25 cellular contexts compared by ENCODE assay signal in the genomic region with DNA sequence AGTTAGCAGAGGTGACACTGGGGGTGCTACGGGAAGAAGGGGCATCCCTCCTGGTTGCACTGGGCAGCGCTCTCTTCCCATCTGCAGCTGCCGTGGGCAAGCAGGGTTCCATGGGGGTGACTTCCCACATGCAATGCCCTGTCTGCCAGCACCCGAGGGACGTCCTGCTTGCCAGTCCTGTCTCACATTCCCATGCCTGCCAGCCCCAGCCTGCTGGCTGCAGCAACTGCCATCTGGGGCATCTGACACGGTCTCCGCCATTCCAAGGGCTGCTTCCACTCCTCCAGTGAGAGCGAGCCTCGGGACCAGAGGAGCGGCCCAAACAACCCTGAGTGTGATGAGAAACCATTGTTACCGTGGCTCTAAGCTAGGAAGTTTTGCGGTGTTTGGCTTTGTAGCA. TPM values are rescaled to one million over a fixed set of nuclear protein-coding genes. Genes with fewer than 3 reads are reported as not detected.
DNase-seq lines count a peak whose midpoint lies in the region; ATAC-seq lines count a peak whose summit lies in the region.
"Had no signal": no experiment of that assay in that cellular context is flagged by ENCODE, and none has a peak within 500 bp of the region (broad histone marks: within the 10 kb centered on the region; RNA-seq: fewer than 3 reads in every experiment).

No MANE protein-coding gene starts in this region.

- no peak overlapping the region for H3K27ac ChIP-seq in naive thymus-derived CD4-positive, alpha-beta T cell (ENCODE audit: low read depth, low read length)
- H3K27ac ChIP-seq: heart left ventricle, transverse colon had no signal

- POLR2A ChIA-PET in naive thymus-derived CD4-positive, alpha-beta T cell (lab: Charles Lee): interaction anchor here (0.7 kb wide), 1 partner anchor 109 kb away, joined by 3 read pairs; no protein-coding TSS in a partner anchor

- H3K36me3 Mint-ChIP-seq in central memory CD8-positive, alpha-beta T cell (ENCODE audit: insufficient read depth): no peaks in the 10 kb centered on the region
- no peaks in the 10 kb centered on the region for H3K36me3 Mint-ChIP-seq in naive thymus-derived CD4-positive, alpha-beta T cell
- no peaks in the 10 kb centered on the region for H3K36me3 Mint-ChIP-seq in stimulated activated memory B cell treated with anti-CD40 and anti-IgM and Interleukin-4, amounts not matched to agents 10 μg/mL and 1 μg/mL and 100 μg/mL, for 72 hours
- H3K36me3 Mint-ChIP-seq: activated CD4-positive, alpha-beta memory T cell treated with anti-CD3 and anti-CD28 coated beads for 36 hours; activated naive CD8-positive, alpha-beta T cell treated with anti-CD3 and anti-CD28 coated beads, Interleukin-2, amount 10 ng/mL, durations not matched to agents 7 days and 5 days had no signal

- no peaks in the 10 kb centered on the region for H3K9me3 Mint-ChIP-seq in central memory CD8-positive, alpha-beta T cell
- H3K9me3 Mint-ChIP-seq in naive thymus-derived CD4-positive, alpha-beta T cell: no peaks in the 10 kb centered on the region
- H3K9me3 Mint-ChIP-seq in stimulated activated memory B cell treated with anti-CD40 and anti-IgM and Interleukin-4, amounts not matched to agents 10 μg/mL and 1 μg/mL and 100 μg/mL, for 72 hours: no peaks in the 10 kb centered on the region
- no peaks in the 10 kb centered on the region for H3K9me3 Mint-ChIP-seq in stimulated activated naive CD8-positive, alpha-beta T cell treated with anti-CD3 and anti-CD28 coated beads, Interleukin-15, amount 100 ng/mL, for 72 hours
- H3K9me3 Mint-ChIP-seq: activated CD4-positive, alpha-beta memory T cell treated with anti-CD3 and anti-CD28 coated beads for 36 hours; activated naive CD8-positive, alpha-beta T cell treated with anti-CD3 and anti-CD28 coated beads, Interleukin-2, amount 10 ng/mL, durations not matched to agents 7 days and 5 days; activated T-helper 2 cell treated with anti-CD3 and anti-CD28 coated beads, Interferon-gamma antibody, Interleukin-2, Interleukin-4, amounts not matched to agents 10 μg/mL and 5 μg/mL and 100 μg/mL, durations not matched to agents 14 hours and 24 hours and 36 hours; dendritic cell treated with granulocyte-macrophage colony-stimulating factor and Interleukin-4, amounts not matched to agents 40 ng/mL and 50 ng/mL, for 4 days had no signal

- CTCF ChIA-PET in naive thymus-derived CD4-positive, alpha-beta T cell (lab: Charles Lee): interaction anchor here (1.0 to 1.9 kb wide), 2 partner anchors 13 to 99 kb away, joined by 4 to 5 read pairs; no protein-coding TSS in a partner anchor

- H3K36me3 ChIP-seq in naive thymus-derived CD4-positive, alpha-beta T cell (ENCODE audit: control insufficient read depth in 2 of 3, insufficient read depth in 3 of 3, low read length in 3 of 3): no peaks in the 10 kb centered on the region
- H3K36me3 ChIP-seq: heart left ventricle, transverse colon had no signal

- intact Hi-C loops in Right ventricle myocardium inferior (cut with DNase I): no loop called here
- intact Hi-C loops in Right ventricle myocardium superior (cut with DNase I): no loop called here
- intact Hi-C loops in naive thymus-derived CD4-positive, alpha-beta T cell (cut with micrococcal nuclease): no loop called here

- no peaks in the 10 kb centered on the region for H3K9me3 ChIP-seq in naive thymus-derived CD4-positive, alpha-beta T cell (ENCODE audit: control insufficient read depth in 2 of 3, low read length in 3 of 3)
- H3K9me3 ChIP-seq: heart left ventricle, transverse colon had no signal

- peaks cover 18% of the 10 kb centered on the region for H3K4me1 Mint-ChIP-seq in central memory CD8-positive, alpha-beta T cell
- H3K4me1 Mint-ChIP-seq in naive thymus-derived CD4-positive, alpha-beta T cell: peaks cover 2 to 20% (median 13%) of the 10 kb centered on the region in 7 donors
- H3K4me1 Mint-ChIP-seq in stimulated activated memory B cell treated with anti-CD40 and anti-IgM and Interleukin-4, amounts not matched to agents 10 μg/mL and 1 μg/mL and 100 μg/mL, for 72 hours: peaks cover 43% of the 10 kb centered on the region
- H3K4me1 Mint-ChIP-seq in stimulated activated naive CD8-positive, alpha-beta T cell treated with anti-CD3 and anti-CD28 coated beads, Interleukin-15, amount 100 ng/mL, for 72 hours: peaks cover 23% of the 10 kb centered on the region

- H3K4me3 ChIP-seq in naive thymus-derived CD4-positive, alpha-beta T cell (ENCODE audit: low read length): no peak overlapping the region
- H3K4me3 ChIP-seq: heart left ventricle, lung, transverse colon had no signal

- no peaks in the 10 kb centered on the region for H3K27me3 ChIP-seq in naive thymus-derived CD4-positive, alpha-beta T cell (ENCODE audit: control insufficient read depth in 2 of 2, insufficient read depth in 2 of 2, low read length in 2 of 2)

- H3K27ac Mint-ChIP-seq in central memory CD8-positive, alpha-beta T cell (ENCODE audit: low read depth): no peak overlapping the region
- peak overlapping the region in 1 of 9 donors; percentile 28 for H3K27ac Mint-ChIP-seq in naive thymus-derived CD4-positive, alpha-beta T cell
- H3K27ac Mint-ChIP-seq in stimulated activated memory B cell treated with anti-CD40 and anti-IgM and Interleukin-4, amounts not matched to agents 10 μg/mL and 1 μg/mL and 100 μg/mL, for 72 hours: no peak overlapping the region
- H3K27ac Mint-ChIP-seq in stimulated activated naive CD8-positive, alpha-beta T cell treated with anti-CD3 and anti-CD28 coated beads, Interleukin-15, amount 100 ng/mL, for 72 hours: no peak overlapping the region
- H3K27ac Mint-ChIP-seq: activated CD4-positive, alpha-beta memory T cell treated with anti-CD3 and anti-CD28 coated beads for 36 hours; activated T-helper 2 cell treated with anti-CD3 and anti-CD28 coated beads, Interferon-gamma antibody, Interleukin-2, Interleukin-4, amounts not matched to agents 10 μg/mL and 5 μg/mL and 100 μg/mL, durations not matched to agents 14 hours and 24 hours and 36 hours; dendritic cell treated with granulocyte-macrophage colony-stimulating factor and Interleukin-4, amounts not matched to agents 40 ng/mL and 50 ng/mL, for 4 days; endodermal cell had no signal

- ATAC-seq in Right ventricle myocardium inferior (peak; percentile 49), Right ventricle myocardium superior (ENCODE audit: poor library complexity) (no peak)
- no peak for ATAC-seq in central memory CD8-positive, alpha-beta T cell (replicated peaks; ENCODE audit: extremely low read depth, poor library complexity, severe bottlenecking)
- no peak for ATAC-seq in naive thymus-derived CD4-positive, alpha-beta T cell
- ATAC-seq in stimulated activated memory B cell treated with anti-CD40 and anti-IgM and Interleukin-4, amounts not matched to agents 10 μg/mL and 1 μg/mL and 100 μg/mL, for 72 hours: no peak
- no peak for ATAC-seq in stimulated activated naive CD8-positive, alpha-beta T cell treated with anti-CD3 and anti-CD28 coated beads, Interleukin-15, amount 100 ng/mL, for 72 hours
- ATAC-seq: esophagus mucosa, heart left ventricle had no signal

- no peak for DNase-seq in Right ventricle myocardium inferior (ENCODE audit: missing footprints)
- DNase-seq in Right ventricle myocardium superior: no peak
- no peak for DNase-seq in central memory CD8-positive, alpha-beta T cell (ENCODE audit: low spot score in 2 of 2)
- DNase-seq in naive thymus-derived CD4-positive, alpha-beta T cell: no peak
- DNase-seq in NCI-H1417 treated with DMSO at 0.1 percent for 48 hours (lab: John Stamatoyannopoulos, UW): no peak
- no peak for DNase-seq in stimulated activated naive CD8-positive, alpha-beta T cell treated with anti-CD3 and anti-CD28 coated beads, Interleukin-15, amount 100 ng/mL, for 72 hours
- DNase-seq in GOT3 (lab: John Stamatoyannopoulos, UW): no peak
- DNase-seq: activated naive CD8-positive, alpha-beta T cell treated with anti-CD3 and anti-CD28 coated beads, Interleukin-2, amount 10 ng/mL, durations not matched to agents 7 days and 5 days; EL; endodermal cell; foreskin fibroblast; NCI-H1105 treated with DMSO at 0.1 percent for 48 hours; NCI-H2029 treated with DMSO at 0.1 percent for 48 hours; NCI-H2227 treated with DMSO at 0.1 percent for 48 hours; NCI-H526 treated with DMSO at 0.1 percent for 48 hours; occipital lobe; stimulated activated CD8-positive, alpha-beta memory T cell treated with anti-CD3 and anti-CD28 coated beads, Interleukin-4, amount 100 ng/mL, for 48 hours; transverse colon had no signal

- peaks cover 0 to 14% of the 10 kb centered on the region in 2 donors for H3K4me1 ChIP-seq in naive thymus-derived CD4-positive, alpha-beta T cell (ENCODE audit: control insufficient read depth in 2 of 2, insufficient read depth in 2 of 2, low read length in 2 of 2)

- peak overlapping the region; percentile 27 for H3K4me3 Mint-ChIP-seq in central memory CD8-positive, alpha-beta T cell
- peak overlapping the region in 7 of 10 donors; percentile 26 to 77 (median 66) for H3K4me3 Mint-ChIP-seq in naive thymus-derived CD4-positive, alpha-beta T cell
- peak overlapping the region; percentile 22 for H3K4me3 Mint-ChIP-seq in stimulated activated memory B cell treated with anti-CD40 and anti-IgM and Interleukin-4, amounts not matched to agents 10 μg/mL and 1 μg/mL and 100 μg/mL, for 72 hours
- no peak overlapping the region for H3K4me3 Mint-ChIP-seq in stimulated activated naive CD8-positive, alpha-beta T cell treated with anti-CD3 and anti-CD28 coated beads, Interleukin-15, amount 100 ng/mL, for 72 hours
- H3K4me3 Mint-ChIP-seq: activated CD4-positive, alpha-beta memory T cell treated with anti-CD3 and anti-CD28 coated beads for 36 hours; dendritic cell treated with granulocyte-macrophage colony-stimulating factor and Interleukin-4, amounts not matched to agents 40 ng/mL and 50 ng/mL, for 4 days; endodermal cell had no signal

- H3K27me3 Mint-ChIP-seq in central memory CD8-positive, alpha-beta T cell: peaks cover 66% of the 10 kb centered on the region
- H3K27me3 Mint-ChIP-seq in naive thymus-derived CD4-positive, alpha-beta T cell: peaks cover 0 to 41% (median 18%) of the 10 kb centered on the region in 5 donors
- H3K27me3 Mint-ChIP-seq in stimulated activated memory B cell treated with anti-CD40 and anti-IgM and Interleukin-4, amounts not matched to agents 10 μg/mL and 1 μg/mL and 100 μg/mL, for 72 hours: peaks cover 31% of the 10 kb centered on the region
- peaks cover 38% of the 10 kb centered on the region for H3K27me3 Mint-ChIP-seq in stimulated activated naive CD8-positive, alpha-beta T cell treated with anti-CD3 and anti-CD28 coated beads, Interleukin-15, amount 100 ng/mL, for 72 hours

RNA-seq across cellular contexts. Expression of a gene that starts 45.4 kb away (rescaled TPM):
- 953 TPM for total RNA-seq in Right ventricle myocardium inferior
- 868 TPM for total RNA-seq in Right ventricle myocardium superior
- total RNA-seq in naive thymus-derived CD4-positive, alpha-beta T cell: 1,000 to 10,000 TPM; 1,890 to 4,471 (median 4,246) TPM
- 1,000 to 10,000 TPM; 4,172 to 4,415 TPM for polyA plus RNA-seq in naive thymus-derived CD4-positive, alpha-beta T cell

Comparison
In these comparisons a context has a peak if more than half of its experiments do, and no peak if none do; other contexts are left out.
1. H3K4me3 Mint-ChIP-seq: peak in central memory CD8-positive, alpha-beta T cell (single experiment), naive thymus-derived CD4-positive, alpha-beta T cell (7 of 10) and stimulated activated memory B cell treated with anti-CD40 and anti-IgM and Interleukin-4, amounts not matched to agents 10 μg/mL and 1 μg/mL and 100 μg/mL, for 72 hours (single experiment); none in stimulated activated naive CD8-positive, alpha-beta T cell treated with anti-CD3 and anti-CD28 coated beads, Interleukin-15, amount 100 ng/mL, for 72 hours (0 of 2).